In genomic region chr17:12765544-12765943, GRCh38 we compare ENCODE assay signal across 12 cellular contexts. TPM values are rescaled to one million over a fixed set of nuclear protein-coding genes. Genes with fewer than 3 reads are reported as not detected.
DNase-seq lines count a peak whose midpoint lies in the region; ATAC-seq, FAIRE-seq and TF ChIP-seq lines count a peak whose summit lies in the region.
"Had no signal": no experiment of that assay in that cellular context is flagged by ENCODE, and none has a peak within 500 bp of the region (broad histone marks: within the 10 kb centered on the region; RNA-seq: fewer than 3 reads in every experiment).

No MANE protein-coding gene starts in this region.

- no peak for ATAC-seq in PC-3
- ATAC-seq in HG03439 (IDR thresholded peaks at IDR 0.05; ENCODE audit: unreplicated experiment) = no peak

- H3K9me2 ChIP-seq in PC-3 (replicated peaks; ENCODE audit: low read length) = no peaks in the 10 kb centered on the region

- no peaks in the 10 kb centered on the region for H3K79me2 ChIP-seq in PC-3 (ENCODE audit: low read length)

- POLR2A ChIA-PET in PC-3 (lab: Charles Lee; ENCODE audit: unreplicated experiment) = no interaction called here

- CTCF ChIA-PET in PC-3 (lab: Charles Lee) = no interaction called here

- H3K4me3 ChIP-seq in PC-3 (ENCODE audit: low read length) = no peak overlapping the region
- H3K4me3 ChIP-seq in fibroblast of pulmonary artery (replicated peaks; ENCODE audit: low read depth, low read length) = no peak overlapping the region
- H3K4me3 ChIP-seq: pancreas, vagina had no signal

- no peaks in the 10 kb centered on the region for H3K27me3 Mint-ChIP-seq in activated T-helper 2 cell treated with anti-CD3 and anti-CD28 coated beads, Interferon-gamma antibody, Interleukin-2, Interleukin-4, amounts not matched to agents 10 μg/mL and 5 μg/mL and 100 μg/mL, durations not matched to agents 14 hours and 24 hours and 36 hours (ENCODE audit: low read depth)

- no peaks in the 10 kb centered on the region for H3K36me3 ChIP-seq in PC-3 (ENCODE audit: low read depth, low read length)
- H3K36me3 ChIP-seq: pancreas, vagina had no signal

- no peaks in the 10 kb centered on the region for H3K4me1 ChIP-seq in PC-3 (ENCODE audit: insufficient read depth, low read length)
- H3K4me1 ChIP-seq: pancreas, vagina had no signal

- H2AFZ ChIP-seq in PC-3 (ENCODE audit: low read length) = no peak overlapping the region

- no TSS peak for BruUV-seq in PC-3 (replicated peaks; lab: Mats Ljungman, UMichigan)

- H4K20me1 ChIP-seq in PC-3 (ENCODE audit: low read length) = no peaks in the 10 kb centered on the region

- no peaks in the 10 kb centered on the region for H3K36me3 Mint-ChIP-seq in activated T-helper 2 cell treated with anti-CD3 and anti-CD28 coated beads, Interferon-gamma antibody, Interleukin-2, Interleukin-4, amounts not matched to agents 10 μg/mL and 5 μg/mL and 100 μg/mL, durations not matched to agents 14 hours and 24 hours and 36 hours (ENCODE audit: low read depth)
- H3K36me3 Mint-ChIP-seq: brain had no signal

- no peak for TF ChIP-seq POLR2A in GM12892 (IDR thresholded peaks at IDR 0.05; ENCODE audit: low read depth, low read length)

- FAIRE-seq in GM12892 (lab: Jason Lieb, UNC) = peak; percentile 46
- FAIRE-seq: pancreas had no signal

- H3K4me3 Mint-ChIP-seq in activated T-helper 2 cell treated with anti-CD3 and anti-CD28 coated beads, Interferon-gamma antibody, Interleukin-2, Interleukin-4, amounts not matched to agents 10 μg/mL and 5 μg/mL and 100 μg/mL, durations not matched to agents 14 hours and 24 hours and 36 hours (ENCODE audit: low read depth) = no peak overlapping the region
- H3K4me3 Mint-ChIP-seq: brain had no signal

- no peak overlapping the region for H3K27ac ChIP-seq in PC-3 (ENCODE audit: low read length)
- H3K27ac ChIP-seq: pancreas, vagina had no signal

- no peak overlapping the region for H3K9ac ChIP-seq in PC-3 (ENCODE audit: low read length)

- TF ChIP-seq CTCF in PC-3 (conservative IDR thresholded peaks at IDR 0.05; ENCODE audit: low read depth, low read length) = no peak
- no peak for TF ChIP-seq CTCF in fibroblast of pulmonary artery (IDR thresholded peaks at IDR 0.05; ENCODE audit: low read length, missing control alignments)

- H3K27me3 ChIP-seq in PC-3 (ENCODE audit: low read length) = peaks cover 15% of the 10 kb centered on the region; the same call in 1 of the 2 replicates
- H3K27me3 ChIP-seq: pancreas, vagina had no signal

- DNase-seq in GM12892 (ENCODE audit: insufficient read length) (no peak), PC-3 (peak; percentile 52), fibroblast of pulmonary artery (ENCODE audit: low read depth) (peak; percentile 88), renal cortical epithelial cell (ENCODE audit: low read depth) (peak; percentile 31), SHP77 treated with DMSO at 0.1 percent for 48 hours (lab: John Stamatoyannopoulos, UW) (no peak), DMS153 (lab: John Stamatoyannopoulos, UW) (no peak)
- no peak for DNase-seq in activated T-helper 2 cell treated with anti-CD3 and anti-CD28 coated beads, Interferon-gamma antibody, Interleukin-2, Interleukin-4, amounts not matched to agents 10 μg/mL and 5 μg/mL and 100 μg/mL, durations not matched to agents 14 hours and 24 hours and 36 hours (ENCODE audit: low spot score)
- DNase-seq: DMS79, pancreas had no signal

- no peaks in the 10 kb centered on the region for H3F3A ChIP-seq in PC-3 (ENCODE audit: low read length, unreplicated experiment)

- H3K9me3 Mint-ChIP-seq in activated T-helper 2 cell treated with anti-CD3 and anti-CD28 coated beads, Interferon-gamma antibody, Interleukin-2, Interleukin-4, amounts not matched to agents 10 μg/mL and 5 μg/mL and 100 μg/mL, durations not matched to agents 14 hours and 24 hours and 36 hours = peaks cover 19% of the 10 kb centered on the region
- H3K9me3 Mint-ChIP-seq: brain had no signal

- H3K27ac Mint-ChIP-seq in activated T-helper 2 cell treated with anti-CD3 and anti-CD28 coated beads, Interferon-gamma antibody, Interleukin-2, Interleukin-4, amounts not matched to agents 10 μg/mL and 5 μg/mL and 100 μg/mL, durations not matched to agents 14 hours and 24 hours and 36 hours = no peak overlapping the region

- H3K4me1 Mint-ChIP-seq in activated T-helper 2 cell treated with anti-CD3 and anti-CD28 coated beads, Interferon-gamma antibody, Interleukin-2, Interleukin-4, amounts not matched to agents 10 μg/mL and 5 μg/mL and 100 μg/mL, durations not matched to agents 14 hours and 24 hours and 36 hours (ENCODE audit: low read depth) = no peaks in the 10 kb centered on the region
- H3K4me1 Mint-ChIP-seq: brain had no signal

- H3K9me3 ChIP-seq in PC-3 (ENCODE audit: low read length) = 0 out of 2 replicates have a peak, but pooled peaks cover 3% of the 10 kb centered on the region
- H3K9me3 ChIP-seq: vagina had no signal

- intact Hi-C loops in PC-3 (cut with micrococcal nuclease) = no loop called here
- intact Hi-C loops in activated T-helper 2 cell treated with anti-CD3 and anti-CD28 coated beads, Interferon-gamma antibody, Interleukin-2, Interleukin-4, amounts not matched to agents 10 μg/mL and 5 μg/mL and 100 μg/mL, durations not matched to agents 14 hours and 24 hours and 36 hours (cut with micrococcal nuclease) = no loop called here

- H3K4me2 ChIP-seq in PC-3 (ENCODE audit: low read length) = no peak overlapping the region

RNA-seq across cellular contexts. Expression of gene ARHGAP44, which starts 23.8 kb away (rescaled TPM):
- 9.7 TPM for polyA plus RNA-seq in GM12892 (2012; ENCODE audit: missing spikeins)
- 0.40 and 1.1 TPM in 2 replicates for total RNA-seq in PC-3 (2014; rRNA removed)
- 1.0 and 1.3 TPM in 2 replicates for total RNA-seq in renal cortical epithelial cell
- total RNA-seq in activated T-helper 2 cell treated with anti-CD3 and anti-CD28 coated beads, Interferon-gamma antibody, Interleukin-2, Interleukin-4, amounts not matched to agents 10 μg/mL and 5 μg/mL and 100 μg/mL, durations not matched to agents 14 hours and 24 hours and 36 hours = 0.21 TPM in 2 replicates

Comparison
In these comparisons a context has a peak if more than half of its experiments do, and no peak if none do; other contexts are left out.
1. DNase-seq: peak in PC-3 (single experiment), fibroblast of pulmonary artery (single experiment) and renal cortical epithelial cell (single experiment); none in GM12892 (single experiment), SHP77 treated with DMSO at 0.1 percent for 48 hours (single experiment), activated T-helper 2 cell treated with anti-CD3 and anti-CD28 coated beads, Interferon-gamma antibody, Interleukin-2, Interleukin-4, amounts not matched to agents 10 μg/mL and 5 μg/mL and 100 μg/mL, durations not matched to agents 14 hours and 24 hours and 36 hours (single experiment) and DMS153 (single experiment).